Comparison of ENCODE assay signal across 8 cellular contexts in the genomic region with DNA sequence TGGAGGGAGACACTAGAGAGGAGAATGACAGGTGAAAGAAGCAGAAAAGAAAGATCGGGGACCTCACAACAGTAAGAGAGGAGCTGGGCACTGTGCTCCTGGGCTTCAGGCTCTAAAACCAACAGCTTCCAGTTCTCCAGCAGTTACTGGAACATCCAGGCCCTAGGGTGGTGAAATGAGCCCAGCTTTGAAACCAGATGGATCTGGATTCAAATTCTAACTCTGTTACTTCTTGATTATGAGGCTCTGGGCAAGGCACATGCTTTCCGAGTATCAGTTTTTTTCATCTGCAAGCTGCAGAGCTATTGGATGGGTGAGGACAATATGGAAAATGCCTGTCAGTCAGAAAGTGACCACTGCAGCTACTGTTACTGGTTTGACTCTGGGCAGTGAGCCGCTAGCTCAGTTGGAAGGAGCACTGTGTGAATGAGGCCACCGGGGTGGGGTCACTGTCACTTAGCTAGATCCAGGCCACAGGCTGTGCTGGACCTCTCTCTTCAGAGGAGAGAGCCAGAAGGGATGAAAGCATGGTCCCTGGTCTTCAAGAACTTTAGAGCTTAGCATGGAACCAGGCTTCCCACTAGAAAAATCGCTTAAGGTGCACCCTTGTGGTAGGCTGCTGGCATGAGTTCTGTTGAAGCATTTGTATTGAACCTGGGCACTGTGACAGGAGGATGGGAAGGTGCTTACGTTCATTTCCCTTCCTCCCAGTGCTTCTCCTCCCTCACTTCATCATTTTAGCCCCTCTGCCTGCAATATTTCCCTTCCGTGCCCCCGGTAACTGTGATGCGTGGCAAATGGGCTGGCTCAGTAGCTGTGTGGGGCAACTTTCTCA. TPM values are rescaled to one million over a fixed set of nuclear protein-coding genes. Genes with fewer than 3 reads are reported as not detected.
DNase-seq lines count a peak whose midpoint lies in the region; ATAC-seq and TF ChIP-seq lines count a peak whose summit lies in the region.

No MANE protein-coding gene starts in this region.

- H3K4me1 Mint-ChIP-seq in activated naive CD8-positive, alpha-beta T cell treated with anti-CD3 and anti-CD28 coated beads, Interleukin-2, amount 10 ng/mL, durations not matched to agents 7 days and 5 days: peaks cover 73% of the 10 kb centered on the region

- no peak for ATAC-seq in activated naive CD8-positive, alpha-beta T cell treated with anti-CD3 and anti-CD28 coated beads, Interleukin-2, amount 10 ng/mL, durations not matched to agents 7 days and 5 days (ENCODE audit: low read depth)
- no peak for ATAC-seq in upper lobe of right lung
- ATAC-seq in HG02973 (IDR thresholded peaks at IDR 0.05; ENCODE audit: unreplicated experiment): no peak

- in situ Hi-C loops in GM23248 (cut with MboI): no loop called here

- H2AFZ ChIP-seq in GM23248: peak overlapping the region; percentile 74

- H3K27me3 ChIP-seq in GM23248 (replicated peaks; ENCODE audit: insufficient read depth) (no peaks in the 10 kb centered on the region), upper lobe of right lung (no peaks in the 10 kb centered on the region)

- H3K27ac Mint-ChIP-seq in activated naive CD8-positive, alpha-beta T cell treated with anti-CD3 and anti-CD28 coated beads, Interleukin-2, amount 10 ng/mL, durations not matched to agents 7 days and 5 days: peak overlapping the region; percentile 53

- no peaks in the 10 kb centered on the region for H3K79me2 ChIP-seq in GM23248 (ENCODE audit: insufficient read depth)

- H3K9me3 Mint-ChIP-seq in activated naive CD8-positive, alpha-beta T cell treated with anti-CD3 and anti-CD28 coated beads, Interleukin-2, amount 10 ng/mL, durations not matched to agents 7 days and 5 days: no peaks in the 10 kb centered on the region

- POLR2A ChIA-PET in activated naive CD8-positive, alpha-beta T cell treated with anti-CD3 and anti-CD28 coated beads, Interleukin-2, amount 10 ng/mL, durations not matched to agents 7 days and 5 days (lab: Charles Lee): interaction anchor here (0.6 to 4.8 kb wide), 12 partner anchors 11 to 909 kb away, joined by 3 to 54 read pairs (median 4); partner anchors contain the start of genes PLEKHO1 and VPS45

- H3K4me1 ChIP-seq in GM23248 (ENCODE audit: insufficient read depth) (peaks cover 27% of the 10 kb centered on the region), upper lobe of right lung (peaks cover 33% of the 10 kb centered on the region)

- intact Hi-C loops in upper lobe of right lung (cut with DNase I): no loop called here

- H4K20me1 ChIP-seq in GM23248 (ENCODE audit: insufficient read depth): no peaks in the 10 kb centered on the region

- H3K9me3 ChIP-seq in GM23248 (ENCODE audit: low read depth) (no peaks in the 10 kb centered on the region), upper lobe of right lung (no peaks in the 10 kb centered on the region)

- peak overlapping the region; percentile 80 for H3K4me2 ChIP-seq in GM23248 (ENCODE audit: unreplicated experiment)

- H3K4me3 Mint-ChIP-seq in activated naive CD8-positive, alpha-beta T cell treated with anti-CD3 and anti-CD28 coated beads, Interleukin-2, amount 10 ng/mL, durations not matched to agents 7 days and 5 days: peak overlapping the region; percentile 49

- no peak for DNase-seq in AG10803 (ENCODE audit: low read depth)
- DNase-seq in GM23248: peak; percentile 49
- no peak for DNase-seq in activated naive CD8-positive, alpha-beta T cell treated with anti-CD3 and anti-CD28 coated beads, Interleukin-2, amount 10 ng/mL, durations not matched to agents 7 days and 5 days
- DNase-seq in left kidney (ENCODE audit: low read depth, low spot score): peak; percentile 54
- DNase-seq in upper lobe of right lung: no peak
- no peak for DNase-seq in putamen (ENCODE audit: low spot score)
- no peak for DNase-seq in hepatic stellate cell (ENCODE audit: low spot score)

- TF ChIP-seq CTCF in AG10803 (conservative IDR thresholded peaks at IDR 0.05; ENCODE audit: low read length) (no peak), upper lobe of right lung (IDR thresholded peaks at IDR 0.05) (no peak)

- peak overlapping the region; percentile 72 for H3K9ac ChIP-seq in GM23248

- peaks cover 29% of the 10 kb centered on the region for H3K36me3 Mint-ChIP-seq in activated naive CD8-positive, alpha-beta T cell treated with anti-CD3 and anti-CD28 coated beads, Interleukin-2, amount 10 ng/mL, durations not matched to agents 7 days and 5 days

- peaks cover 41% of the 10 kb centered on the region for H3F3A ChIP-seq in GM23248 (ENCODE audit: insufficient read depth)

- H3K27me3 Mint-ChIP-seq in activated naive CD8-positive, alpha-beta T cell treated with anti-CD3 and anti-CD28 coated beads, Interleukin-2, amount 10 ng/mL, durations not matched to agents 7 days and 5 days: no peaks in the 10 kb centered on the region

- H3K36me3 ChIP-seq in GM23248 (ENCODE audit: low read depth): peaks cover 12% of the 10 kb centered on the region; the same call in 1 of the 2 replicates
- H3K36me3 ChIP-seq in upper lobe of right lung: peaks cover 16% of the 10 kb centered on the region

- 57% methylated on average over 9 of the region's 9 CpGs for WGBS in GM23248 (ENCODE audit: low coverage in 1 of 2, low lambda C conversion rate in 2 of 2, missing lambda C conversion rate in 2 of 2), 2 experiments

- no peaks in the 10 kb centered on the region for H3K9me2 ChIP-seq in GM23248 (ENCODE audit: insufficient read depth)

- H3K27ac ChIP-seq in GM23248 (peak overlapping the region; percentile 88), upper lobe of right lung (peak overlapping the region; percentile 87)

- peak overlapping the region; percentile 45 for H3K4me3 ChIP-seq in AG10803 (ENCODE audit: low read length)
- peak overlapping the region; percentile 64 for H3K4me3 ChIP-seq in GM23248
- H3K4me3 ChIP-seq in upper lobe of right lung: no peak overlapping the region

RNA-seq across cellular contexts. Expression of gene PLEKHO1, which starts 12.2 kb away (rescaled TPM):
- total RNA-seq in GM23248 (2014; rRNA removed; shearing (Covaris generic)): 24.8 and 26.9 TPM in 2 replicates
- polyA plus RNA-seq in GM23248 (2016; fragmentation: Nextera tagmentation; extraction: Ambion mirVana): 30.7 and 34.8 TPM in 2 replicates
- 100 to 1,000 TPM; 140 to 143 TPM for total RNA-seq in activated naive CD8-positive, alpha-beta T cell treated with anti-CD3 and anti-CD28 coated beads, Interleukin-2, amount 10 ng/mL, durations not matched to agents 7 days and 5 days
- 44.5 TPM for total RNA-seq in upper lobe of right lung

Comparison
In these comparisons a context has a peak if more than half of its experiments do, and no peak if none do; other contexts are left out.
1. DNase-seq: peak in GM23248 (single experiment) and left kidney (single experiment); none in AG10803 (single experiment), activated naive CD8-positive, alpha-beta T cell treated with anti-CD3 and anti-CD28 coated beads, Interleukin-2, amount 10 ng/mL, durations not matched to agents 7 days and 5 days (single experiment), upper lobe of right lung (single experiment), putamen (single experiment) and hepatic stellate cell (single experiment).